Comparison of ENCODE assay signal across 1 cellular context in the genomic region with DNA sequence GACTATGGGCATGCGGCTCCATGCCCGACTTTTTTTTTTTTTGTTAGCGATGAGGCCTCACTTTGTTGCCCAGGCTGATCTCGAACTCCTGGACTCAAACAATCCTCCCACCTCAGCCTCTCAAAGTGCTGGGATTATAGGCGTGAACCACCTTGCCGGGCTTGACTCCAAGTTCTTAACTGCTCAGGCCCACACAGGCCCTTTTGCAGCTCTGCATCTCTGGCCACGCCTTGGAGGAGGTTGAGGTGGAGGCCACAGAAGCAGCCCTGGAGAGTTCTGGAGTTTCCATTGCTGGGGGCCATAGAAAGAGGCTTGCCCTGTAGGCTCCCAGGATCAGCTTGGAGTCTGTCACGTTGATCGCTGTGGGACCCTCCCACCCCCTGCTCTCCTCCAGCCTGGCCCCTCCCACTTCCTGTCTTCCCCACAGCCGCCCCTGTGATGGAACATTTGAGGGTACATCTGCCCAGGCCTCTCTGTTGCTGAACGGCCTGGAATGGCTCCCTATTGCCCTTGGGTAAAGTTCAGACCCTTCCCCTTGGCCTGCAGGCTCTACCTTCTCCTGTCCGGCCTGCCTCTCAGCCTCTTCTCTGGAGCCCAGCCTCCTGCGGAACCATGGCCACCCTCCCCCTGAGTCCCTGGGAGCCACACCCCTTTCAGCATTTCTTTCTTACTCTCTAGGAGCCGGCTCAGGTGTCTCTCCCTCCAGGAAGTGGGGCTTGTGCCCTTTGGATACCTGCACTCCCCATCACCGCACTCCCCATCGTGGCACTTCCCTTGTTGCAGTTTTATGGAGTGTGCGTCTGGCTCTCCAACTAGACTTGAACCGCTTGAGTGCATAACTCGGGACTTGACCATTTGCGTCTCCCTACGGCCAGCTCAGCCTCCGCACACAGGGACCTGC.
A peak's percentile ranks its signal among the peaks of the same experiment; 100 is the strongest.
TF ChIP-seq lines count a peak whose summit lies in the region.

No MANE protein-coding gene starts in this region.

TF ChIP-seq in HepG2, 621 proteins besides CTCF, POLR2A, EP300 and RAD21 (continued from another document):
- TF ChIP-seq ZNF687 (CRISPR knock-in tag; IDR thresholded peaks at IDR 0.05) (peak; percentile 22; the same call in 1 of the 2 replicates), ZNF614 (CRISPR knock-in tag; IDR thresholded peaks at IDR 0.05; ENCODE audit: borderline replicate concordance) (no peak), THYN1 (CRISPR knock-in tag; IDR thresholded peaks at IDR 0.05; ENCODE audit: borderline replicate concordance, low read depth) (no peak), BCL3 (CRISPR knock-in tag; IDR thresholded peaks at IDR 0.05) (no peak), ZNF501 (CRISPR knock-in tag; IDR thresholded peaks at IDR 0.05) (no peak)
